8 cellular contexts compared by ENCODE assay signal in genomic region chr5:10923310-10923709, GRCh38.
"Had no signal": no experiment of that assay in that cellular context is flagged by ENCODE, and none has a peak within 500 bp of the region (broad histone marks: within the 10 kb centered on the region; RNA-seq: fewer than 3 reads in every experiment).

No MANE protein-coding gene starts in this region.

- H3K4me3 Mint-ChIP-seq: IgD-negative memory B cell had no signal

- H3K4me2 ChIP-seq: KMS-11 had no signal

- FAIRE-seq: HTR-8/SVneo, K562 had no signal

- H3K27ac Mint-ChIP-seq: IgD-negative memory B cell had no signal

- DNase-seq: IMR-90, KBM-7, KG1 had no signal

- H3K4me1 Mint-ChIP-seq: IgD-negative memory B cell had no signal

- ATAC-seq: K562 had no signal

- H3K4me3 ChIP-seq: K562 had no signal

- H3K9ac ChIP-seq: KMS-11 had no signal

- H3K27ac ChIP-seq: HL-60, KMS-11 had no signal
